Comparison of ENCODE assay signal across 1 cellular context in genomic region chr9:95327239-95327865, GRCh38.
TF ChIP-seq lines count a peak whose summit lies in the region.

No MANE protein-coding gene starts in this region.

TF ChIP-seq in HEK293, 187 proteins besides CTCF, POLR2A, EP300 and RAD21 (continued from another document):
- TF ChIP-seq ZNF518A (tag by site-specific recombination; conservative IDR thresholded peaks at IDR 0.05; ENCODE audit: low read depth) (peak; percentile 40; the same call in 1 of the 2 replicates), ZNF280D (tag by site-specific recombination; IDR thresholded peaks at IDR 0.05) (peak; percentile 59; the same call in 1 of the 2 replicates), ZNF561 (tag by site-specific recombination; IDR thresholded peaks at IDR 0.05; ENCODE audit: borderline replicate concordance) (no peak), TRIM28 (IDR thresholded peaks at IDR 0.05; ENCODE audit: borderline replicate concordance, low read length) (peak; percentile 91; the same call in 1 of the 2 replicates), MYNN (tag by site-specific recombination; IDR thresholded peaks at IDR 0.05; ENCODE audit: borderline replicate concordance) (no peak), ZNF221 (tag by site-specific recombination; IDR thresholded peaks at IDR 0.05; ENCODE audit: borderline replicate concordance) (no peak), ZNF529 (tag by site-specific recombination; IDR thresholded peaks at IDR 0.05; ENCODE audit: insufficient replicate concordance) (peak; percentile 44), ZNF626 (tag by site-specific recombination; IDR thresholded peaks at IDR 0.05) (peak; percentile 85), ZNF214 (tag by site-specific recombination; IDR thresholded peaks at IDR 0.05; ENCODE audit: borderline replicate concordance) (peak; percentile 27; the same call in 1 of the 2 replicates)
